In the genomic region with DNA sequence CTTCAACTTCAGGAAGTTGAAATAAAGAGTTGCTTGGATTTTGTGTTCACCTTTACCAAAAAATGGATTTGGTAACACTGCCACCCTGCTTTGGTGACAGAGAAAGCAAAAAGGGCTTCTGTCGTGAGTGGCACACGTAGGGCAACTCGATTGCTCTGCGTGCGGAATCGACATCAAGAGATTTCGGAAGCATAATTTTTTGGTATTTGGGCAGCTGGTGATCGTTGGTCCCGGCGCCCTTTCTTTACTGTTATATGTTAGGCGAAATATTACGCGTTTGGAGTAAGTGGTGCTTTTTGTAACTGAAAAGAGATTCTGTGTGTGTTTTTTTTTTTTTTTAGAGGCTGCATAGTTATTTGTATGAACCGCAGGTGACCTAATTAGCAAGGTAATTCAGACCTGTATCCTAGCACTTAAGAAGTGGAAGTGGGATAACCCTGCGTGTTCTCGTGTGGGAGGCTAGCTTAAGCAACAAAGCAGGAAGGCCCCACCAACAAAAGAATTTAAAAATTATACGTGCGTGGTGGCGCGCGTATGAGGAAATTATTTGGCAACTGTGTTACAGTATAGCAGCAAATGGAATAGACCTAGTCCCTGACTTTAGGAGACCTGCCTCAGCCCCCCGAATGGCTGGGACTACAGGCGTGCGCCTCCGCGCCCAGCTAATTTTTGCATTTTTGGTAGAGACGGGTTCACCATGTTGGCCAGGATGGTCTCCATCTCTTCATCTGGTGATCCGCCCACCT, we compare ENCODE assay signal across 1 cellular context.
A peak's percentile ranks its signal among the peaks of the same experiment; 100 is the strongest.
TF ChIP-seq lines count a peak whose summit lies in the region.

A gene (plus strand): TSS at position 108 of the 746 bp plus-strand sequence.

TF ChIP-seq in A549, 52 proteins besides CTCF, POLR2A, EP300 and RAD21 (continued from another document):
- 0 out of 2 replicates have a peak, but pooled peaks have one; percentile 29 for TF ChIP-seq HOXB13 (CRISPR knock-in tag; IDR thresholded peaks at IDR 0.05; ENCODE audit: low read depth)
- TF ChIP-seq JUN (IDR thresholded peaks at IDR 0.05): peak; percentile 100
- no peak for TF ChIP-seq MAFK (IDR thresholded peaks at IDR 0.05; ENCODE audit: partially characterized antibody)
- no peak for TF ChIP-seq FOSL2 (IDR thresholded peaks at IDR 0.05)
- TF ChIP-seq FOSL2 (CRISPR knock-in tag; IDR thresholded peaks at IDR 0.05): peak; percentile 69
- peak; percentile 99 for TF ChIP-seq TFCP2L1 (CRISPR knock-in tag; IDR thresholded peaks at IDR 0.05)
- TF ChIP-seq, protein P1, sequence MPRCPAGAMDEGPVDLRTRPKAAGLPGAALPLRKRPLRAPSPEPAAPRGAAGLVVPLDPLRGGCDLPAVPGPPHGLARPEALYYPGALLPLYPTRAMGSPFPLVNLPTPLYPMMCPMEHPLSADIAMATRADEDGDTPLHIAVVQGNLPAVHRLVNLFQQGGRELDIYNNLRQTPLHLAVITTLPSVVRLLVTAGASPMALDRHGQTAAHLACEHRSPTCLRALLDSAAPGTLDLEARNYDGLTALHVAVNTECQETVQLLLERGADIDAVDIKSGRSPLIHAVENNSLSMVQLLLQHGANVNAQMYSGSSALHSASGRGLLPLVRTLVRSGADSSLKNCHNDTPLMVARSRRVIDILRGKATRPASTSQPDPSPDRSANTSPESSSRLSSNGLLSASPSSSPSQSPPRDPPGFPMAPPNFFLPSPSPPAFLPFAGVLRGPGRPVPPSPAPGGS (IDR thresholded peaks at IDR 0.05): peak; percentile 100
- TF ChIP-seq, protein P2, sequence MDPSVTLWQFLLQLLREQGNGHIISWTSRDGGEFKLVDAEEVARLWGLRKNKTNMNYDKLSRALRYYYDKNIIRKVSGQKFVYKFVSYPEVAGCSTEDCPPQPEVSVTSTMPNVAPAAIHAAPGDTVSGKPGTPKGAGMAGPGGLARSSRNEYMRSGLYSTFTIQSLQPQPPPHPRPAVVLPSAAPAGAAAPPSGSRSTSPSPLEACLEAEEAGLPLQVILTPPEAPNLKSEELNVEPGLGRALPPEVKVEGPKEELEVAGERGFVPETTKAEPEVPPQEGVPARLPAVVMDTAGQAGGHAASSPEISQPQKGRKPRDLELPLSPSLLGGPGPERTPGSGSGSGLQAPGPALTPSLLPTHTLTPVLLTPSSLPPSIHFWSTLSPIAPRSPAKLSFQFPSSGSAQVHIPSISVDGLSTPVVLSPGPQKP (IDR thresholded peaks at IDR 0.05; ENCODE audit: low read depth, low read length): no peak
- peak; percentile 99 for TF ChIP-seq HOXA7 (CRISPR knock-in tag; IDR thresholded peaks at IDR 0.05)
- 0 out of 2 replicates have a peak, but pooled peaks have one; percentile 62 for TF ChIP-seq ZSCAN20 (CRISPR knock-in tag; IDR thresholded peaks at IDR 0.05)
- peak; percentile 62; the same call in 1 of the 2 replicates for TF ChIP-seq FOXS1 (CRISPR knock-in tag; IDR thresholded peaks at IDR 0.05)
- no peak for TF ChIP-seq NPAS2 (CRISPR knock-in tag; IDR thresholded peaks at IDR 0.05; ENCODE audit: borderline replicate concordance)
- no peak for TF ChIP-seq ZC3H11A (IDR thresholded peaks at IDR 0.05)
- TF ChIP-seq EHF (CRISPR knock-in tag; IDR thresholded peaks at IDR 0.05): peak; percentile 90
- TF ChIP-seq, protein P3, sequence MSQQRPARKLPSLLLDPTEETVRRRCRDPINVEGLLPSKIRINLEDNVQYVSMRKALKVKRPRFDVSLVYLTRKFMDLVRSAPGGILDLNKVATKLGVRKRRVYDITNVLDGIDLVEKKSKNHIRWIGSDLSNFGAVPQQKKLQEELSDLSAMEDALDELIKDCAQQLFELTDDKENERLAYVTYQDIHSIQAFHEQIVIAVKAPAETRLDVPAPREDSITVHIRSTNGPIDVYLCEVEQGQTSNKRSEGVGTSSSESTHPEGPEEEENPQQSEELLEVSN (IDR thresholded peaks at IDR 0.05; ENCODE audit: borderline replicate concordance, low read depth): peak; percentile 9; the same call in 1 of the 2 replicates
- peak; percentile 99 for TF ChIP-seq RARB (CRISPR knock-in tag; IDR thresholded peaks at IDR 0.05)
- TF ChIP-seq HDAC2 (IDR thresholded peaks at IDR 0.05): no peak
